ENCODE assay signal across 23 cellular contexts in the genomic region with DNA sequence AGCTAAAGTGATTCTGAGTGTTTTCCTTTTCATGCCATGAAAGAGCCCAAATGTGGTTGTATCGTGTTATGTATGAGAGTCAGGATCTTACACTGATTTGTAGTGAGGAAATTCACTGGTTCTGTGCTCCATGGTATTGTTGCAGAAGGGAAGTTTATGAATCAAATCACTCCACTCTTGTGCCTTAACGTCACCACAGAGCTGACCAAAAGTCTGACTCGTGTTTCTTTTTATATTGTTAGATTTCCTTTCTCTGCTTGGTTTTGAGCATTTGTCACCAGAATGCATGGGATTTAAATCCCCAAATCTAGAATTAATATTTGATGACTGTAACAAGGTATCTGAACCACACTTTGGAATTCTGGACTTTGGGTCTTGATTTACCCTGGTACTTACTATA. TPM values are rescaled to one million over a fixed set of nuclear protein-coding genes. Genes with fewer than 3 reads are reported as not detected.
DNase-seq lines count a peak whose midpoint lies in the region; ATAC-seq and TF ChIP-seq lines count a peak whose summit lies in the region.
"Had no signal": no experiment of that assay in that cellular context is flagged by ENCODE, and none has a peak within 500 bp of the region (broad histone marks: within the 10 kb centered on the region; RNA-seq: fewer than 3 reads in every experiment).

No MANE protein-coding gene starts in this region.

- H3K4me3 ChIP-seq in AG10803 (ENCODE audit: low read length) (no peak overlapping the region), IMR-90 (ENCODE audit: insufficient read depth, low read depth, low read length) (no peak overlapping the region), coronary artery (no peak overlapping the region)
- H3K4me3 ChIP-seq: GM12878, K562, MG63, PC-9, SJSA1 had no signal

- H4K20me1 ChIP-seq in IMR-90 (ENCODE audit: insufficient read depth, low read length): no peaks in the 10 kb centered on the region

- intact Hi-C loops in IMR-90 (cut with micrococcal nuclease): no loop called here

- H3K27me3 ChIP-seq in IMR-90 (ENCODE audit: control insufficient read depth, insufficient read depth, low read length): peaks cover 5% of the 10 kb centered on the region

- no peaks in the 10 kb centered on the region for H3K36me3 Mint-ChIP-seq in activated T-helper 17 cell treated with anti-CD3 and anti-CD28 coated beads, Interleukin-2, amount 50 U/mL, for 72 hours (ENCODE audit: low read depth)
- H3K36me3 Mint-ChIP-seq: CD8-positive, alpha-beta T cell had no signal

- no peak overlapping the region for H3K14ac ChIP-seq in IMR-90 (replicated peaks; ENCODE audit: low read depth, low read length)

- no peak overlapping the region for H3K56ac ChIP-seq in IMR-90 (ENCODE audit: extremely low read depth, insufficient read depth, low read length)

- no peak overlapping the region for H4K8ac ChIP-seq in IMR-90 (ENCODE audit: low read depth in 2 of 2, low read length in 2 of 2)

- H2AFZ ChIP-seq in IMR-90 (replicated peaks; ENCODE audit: low read length, poor library complexity): no peak overlapping the region
- H2AFZ ChIP-seq: PC-9 had no signal

- H3K4me1 ChIP-seq in IMR-90 (ENCODE audit: control insufficient read depth, insufficient read depth, low read length): 0 out of 2 replicates have a peak, but pooled peaks cover 1% of the 10 kb centered on the region
- H3K4me1 ChIP-seq: SJSA1 had no signal

- H3K27ac ChIP-seq in IMR-90 (ENCODE audit: insufficient read depth, low read length): no peak overlapping the region
- no peak overlapping the region for H3K27ac ChIP-seq in coronary artery
- H3K27ac ChIP-seq: C4-2B, HL-60, PC-9, SJSA1 had no signal

- H3K4me3 Mint-ChIP-seq in activated T-helper 17 cell treated with anti-CD3 and anti-CD28 coated beads, Interleukin-2, amount 50 U/mL, for 72 hours: no peak overlapping the region
- H3K4me3 Mint-ChIP-seq: CD8-positive, alpha-beta T cell had no signal

- H2BK20ac ChIP-seq in IMR-90 (ENCODE audit: low read depth, low read length): no peak overlapping the region

- CTCF ChIA-PET in IMR-90 (lab: Yijun Ruan, JAX): no interaction called here

- BruUV-seq in IMR-90 (replicated peaks; lab: Mats Ljungman, UMichigan): no TSS peak

- no peak overlapping the region for H2BK5ac ChIP-seq in IMR-90 (ENCODE audit: low read depth, low read length, poor library complexity, severe bottlenecking)

- no peak overlapping the region for H4K91ac ChIP-seq in IMR-90 (ENCODE audit: insufficient read depth, low read depth, low read length)

- H4K5ac ChIP-seq in IMR-90 (ENCODE audit: low read depth, low read length): no peak overlapping the region

- POLR2A ChIA-PET in IMR-90 (lab: Charles Lee; ENCODE audit: unreplicated experiment): no interaction called here

- DNase-seq in AG10803 (ENCODE audit: low read depth) (peak; percentile 23), IMR-90 (peak; percentile 44), fibroblast of peridontal ligament (ENCODE audit: extremely low read depth) (peak; percentile 8), renal cortical epithelial cell (ENCODE audit: low read depth) (peak; percentile 2), coronary artery (ENCODE audit: low spot score) (no peak)
- DNase-seq: Caco-2; CD8-positive, alpha-beta T cell; EL; GDM1; Kasumi-1; MG63; NCI-H2029; NCI-H446; NCI-H524 treated with DMSO at 0.1 percent for 48 hours; PC-9; Right ventricle myocardium superior had no signal

- TF ChIP-seq CTCF in AG10803 (conservative IDR thresholded peaks at IDR 0.05; ENCODE audit: low read length) (no peak), IMR-90 (conservative IDR thresholded peaks at IDR 0.05; ENCODE audit: low read depth, low read length) (no peak), coronary artery (IDR thresholded peaks at IDR 0.05) (no peak)

- ATAC-seq in IMR-90 (ENCODE audit: low read depth): no peak
- ATAC-seq in GM21381 (IDR thresholded peaks at IDR 0.05; ENCODE audit: unreplicated experiment): no peak
- ATAC-seq in activated T-helper 17 cell treated with anti-CD3 and anti-CD28 coated beads, Interleukin-2, amount 50 U/mL, for 72 hours (replicated peaks): no peak
- ATAC-seq: CD8-positive, alpha-beta T cell; GM12878; K562 had no signal

- no peak overlapping the region for H3K18ac ChIP-seq in IMR-90 (ENCODE audit: low read depth, low read length)

- TF ChIP-seq RAD21 in IMR-90 (IDR thresholded peaks at IDR 0.05; ENCODE audit: low read length): no peak

- no peak overlapping the region for H2AK5ac ChIP-seq in IMR-90 (ENCODE audit: low read depth, low read length)

- no peak overlapping the region for H2BK120ac ChIP-seq in IMR-90 (ENCODE audit: low read depth, low read length)

- no peak overlapping the region for H2BK15ac ChIP-seq in IMR-90 (ENCODE audit: low read depth, low read length)

- no CpG with 5 or more reads among the region's 3 CpGs for WGBS in IMR-90 (ENCODE audit: extremely low coverage in 2 of 2, insufficient read length in 1 of 2), 2 experiments

- no peak overlapping the region for H3K4me2 ChIP-seq in IMR-90 (ENCODE audit: low read depth, low read length)
- H3K4me2 ChIP-seq: PC-9 had no signal

- H3K4me1 Mint-ChIP-seq in activated T-helper 17 cell treated with anti-CD3 and anti-CD28 coated beads, Interleukin-2, amount 50 U/mL, for 72 hours: no peaks in the 10 kb centered on the region

- H3K36me3 ChIP-seq in IMR-90 (ENCODE audit: control insufficient read depth, insufficient read depth, low read length): no peaks in the 10 kb centered on the region
- H3K36me3 ChIP-seq: MG63, SJSA1 had no signal

- no peaks in the 10 kb centered on the region for H3K9me3 ChIP-seq in IMR-90 (ENCODE audit: control insufficient read depth, insufficient read depth, low read length)
- H3K9me3 ChIP-seq: Caco-2, MG63, SJSA1 had no signal

- H3K4ac ChIP-seq in IMR-90 (ENCODE audit: low read depth, low read length): no peak overlapping the region

- no peak overlapping the region for H3K27ac Mint-ChIP-seq in activated T-helper 17 cell treated with anti-CD3 and anti-CD28 coated beads, Interleukin-2, amount 50 U/mL, for 72 hours
- H3K27ac Mint-ChIP-seq: CD8-positive, alpha-beta T cell had no signal

- H3K9me1 ChIP-seq in IMR-90 (ENCODE audit: insufficient read depth, low read length): no peaks in the 10 kb centered on the region

- dilution Hi-C loops in IMR-90 (cut with HindIII; ENCODE audit: low sequenced_read_pairs, unreplicated experiment): no loop called here

- no peak overlapping the region for H2AK9ac ChIP-seq in IMR-90 (replicated peaks; ENCODE audit: low read depth, low read length, poor library complexity)

- in situ Hi-C loops in IMR-90 (cut with MboI; ENCODE audit: low sequenced_read_pairs): no loop called here

- no peak overlapping the region for H3K9ac ChIP-seq in IMR-90 (ENCODE audit: low read depth, low read length)

- no peak for TF ChIP-seq POLR2A in IMR-90 (IDR thresholded peaks at IDR 0.05; ENCODE audit: low read depth, low read length)

- no peaks in the 10 kb centered on the region for H3K9me3 Mint-ChIP-seq in activated T-helper 17 cell treated with anti-CD3 and anti-CD28 coated beads, Interleukin-2, amount 50 U/mL, for 72 hours
- H3K9me3 Mint-ChIP-seq: CD8-positive, alpha-beta T cell had no signal

- no peaks in the 10 kb centered on the region for H3K79me1 ChIP-seq in IMR-90 (ENCODE audit: low read depth in 1 of 2, low read length in 2 of 2)

- no peak overlapping the region for H3K23ac ChIP-seq in IMR-90 (ENCODE audit: low read depth, low read length)

- H3K27me3 Mint-ChIP-seq in activated T-helper 17 cell treated with anti-CD3 and anti-CD28 coated beads, Interleukin-2, amount 50 U/mL, for 72 hours: peaks cover 25% of the 10 kb centered on the region

TF ChIP-seq in IMR-90, 13 proteins besides CTCF, POLR2A, EP300 and RAD21 (continues in another document):
- TF ChIP-seq RCOR1 (IDR thresholded peaks at IDR 0.05; ENCODE audit: insufficient replicate concordance, low read length): no peak
- TF ChIP-seq USF2 (IDR thresholded peaks at IDR 0.05; ENCODE audit: low read depth, low read length): no peak
- TF ChIP-seq RFX5 (IDR thresholded peaks at IDR 0.05; ENCODE audit: low read depth, low read length): no peak
- no peak for TF ChIP-seq SMC3 (IDR thresholded peaks at IDR 0.05; ENCODE audit: low read depth, low read length)
- no peak for TF ChIP-seq CHD1 (IDR thresholded peaks at IDR 0.05; ENCODE audit: low read depth, low read length)
- TF ChIP-seq BHLHE40 (IDR thresholded peaks at IDR 0.05; ENCODE audit: low read depth, low read length): no peak
- no peak for TF ChIP-seq ELK1 (IDR thresholded peaks at IDR 0.05; ENCODE audit: borderline replicate concordance, low read depth, low read length)
- TF ChIP-seq NFE2L2 (IDR thresholded peaks at IDR 0.05; ENCODE audit: low read depth, low read length): no peak
- TF ChIP-seq MAZ (IDR thresholded peaks at IDR 0.05; ENCODE audit: borderline replicate concordance, low read depth, low read length): no peak

RNA-seq across cellular contexts. Expression of gene SLC30A4, which starts 29.1 kb away (rescaled TPM):
- total RNA-seq in IMR-90 (2012; rRNA removed) (5.6 and 7.5 TPM in 2 replicates), renal cortical epithelial cell (2.4 and 10.0 TPM in 2 replicates)
- polyA plus RNA-seq in IMR-90 (2012; rRNA removed): 2.0 and 2.1 TPM in 2 replicates
- polyA plus RNA-seq in IMR-90 (2012; cell fraction: cytosol; rRNA removed): 1.2 and 1.9 TPM in 2 replicates
- 0.55 and 2.0 TPM in 2 replicates for polyA plus RNA-seq in IMR-90 (2012; cell fraction: nucleus; rRNA removed; ENCODE audit: low replicate concordance)
- 1 to 10 TPM; 1.1 to 2.1 TPM for total RNA-seq in activated T-helper 17 cell treated with anti-CD3 and anti-CD28 coated beads, Interleukin-2, amount 50 U/mL, for 72 hours

RNA-seq across cellular contexts. Expression of gene BLOC1S6, which starts 35.5 kb away (rescaled TPM):
- total RNA-seq in IMR-90 (2012; rRNA removed) (40.9 and 78.3 TPM in 2 replicates), renal cortical epithelial cell (51.5 and 88.2 TPM in 2 replicates)
- 17.9 and 21.7 TPM in 2 replicates for polyA plus RNA-seq in IMR-90 (2012; rRNA removed)
- polyA plus RNA-seq in IMR-90 (2012; cell fraction: cytosol; rRNA removed): 7.2 and 12.0 TPM in 2 replicates
- polyA plus RNA-seq in IMR-90 (2012; cell fraction: nucleus; rRNA removed; ENCODE audit: low replicate concordance): 2.2 and 9.9 TPM in 2 replicates
- total RNA-seq in activated T-helper 17 cell treated with anti-CD3 and anti-CD28 coated beads, Interleukin-2, amount 50 U/mL, for 72 hours: 10 to 100 TPM; 43.7 to 54.5 TPM
